Comparison of ENCODE assay signal across 1 cellular context in genomic region chr17:80588687-80589086, GRCh38.
TF ChIP-seq lines count a peak whose summit lies in the region.

No MANE protein-coding gene starts in this region.

TF ChIP-seq in IMR-90, 13 proteins besides CTCF, POLR2A, EP300 and RAD21:
- TF ChIP-seq BHLHE40 (IDR thresholded peaks at IDR 0.05; ENCODE audit: low read depth, low read length) (no peak), CEBPB (IDR thresholded peaks at IDR 0.05; ENCODE audit: low read depth, low read length) (peak; percentile 70)
